ENCODE assay signal across 8 cellular contexts in genomic region chr5:10333154-10334006, GRCh38. TPM values are rescaled to one million over a fixed set of nuclear protein-coding genes. Genes with fewer than 3 reads are reported as not detected.
A peak's percentile ranks its signal among the peaks of the same experiment; 100 is the strongest.
DNase-seq lines count a peak whose midpoint lies in the region; ATAC-seq and TF ChIP-seq lines count a peak whose summit lies in the region.

No MANE protein-coding gene starts in this region.

- H3K27me3 ChIP-seq in BLaER1 = peaks cover 39% of the 10 kb centered on the region
- no peaks in the 10 kb centered on the region for H3K27me3 ChIP-seq in PC-3 (ENCODE audit: low read length)
- H3K27me3 ChIP-seq in liver (ENCODE audit: control insufficient read depth in 4 of 4, insufficient read depth in 4 of 4, low read length in 3 of 4) = no peaks in the 10 kb centered on the region
- H3K27me3 ChIP-seq in testis = no peaks in the 10 kb centered on the region

- H3K9me3 ChIP-seq in BLaER1 (peaks cover 26% of the 10 kb centered on the region), PC-3 (ENCODE audit: low read length) (no peaks in the 10 kb centered on the region), liver (ENCODE audit: control insufficient read depth in 4 of 4, low read length in 3 of 4) (no peaks in the 10 kb centered on the region), testis (no peaks in the 10 kb centered on the region)

- H3K27ac ChIP-seq in BLaER1 (no peak overlapping the region), PC-3 (ENCODE audit: low read length) (no peak overlapping the region), liver (ENCODE audit: low read depth in 1 of 2, low read length in 2 of 2) (peak overlapping the region; percentile 87 to 92), testis (peak overlapping the region in 1 of 2 donors; percentile 14)

- H3K9me2 ChIP-seq in PC-3 (replicated peaks; ENCODE audit: low read length) = no peaks in the 10 kb centered on the region; the same call in 1 of the 2 replicates

- POLR2A ChIA-PET in PC-3 (lab: Charles Lee; ENCODE audit: unreplicated experiment) = no interaction called here

- H3K36me3 ChIP-seq in BLaER1 = no peaks in the 10 kb centered on the region; the same call in 1 of the 2 replicates
- H3K36me3 ChIP-seq in PC-3 (ENCODE audit: low read depth, low read length) = no peaks in the 10 kb centered on the region
- no peaks in the 10 kb centered on the region for H3K36me3 ChIP-seq in liver (ENCODE audit: control insufficient read depth in 4 of 4, insufficient read depth in 3 of 4, low read depth in 1 of 4, low read length in 3 of 4)
- H3K36me3 ChIP-seq in testis (ENCODE audit: low read depth, missing control alignments) = no peaks in the 10 kb centered on the region

- no peak; the same call in 1 of the 2 replicates for TF ChIP-seq CTCF in PC-3 (conservative IDR thresholded peaks at IDR 0.05; ENCODE audit: low read depth, low read length)
- TF ChIP-seq CTCF in liver (IDR thresholded peaks at IDR 0.05; ENCODE audit: low read depth, low read length, missing input control) = peak; percentile 19
- no peak for TF ChIP-seq CTCF in testis (IDR thresholded peaks at IDR 0.05)

- H3K4me3 Mint-ChIP-seq in dendritic cell treated with granulocyte-macrophage colony-stimulating factor and Interleukin-4, amounts not matched to agents 40 ng/mL and 50 ng/mL, for 4 days = peak overlapping the region; percentile 88

- 5% methylated on average over 81 of the region's 81 CpGs for WGBS in liver
- 3% methylated on average over 48 to 77 of the region's 81 CpGs for WGBS in testis, 2 donors

- intact Hi-C loops in PC-3 (cut with micrococcal nuclease) (no loop called here), testis (cut with DNase I; ENCODE audit: low total_unique reads) (no loop called here)
- intact Hi-C loops in dendritic cell treated with granulocyte-macrophage colony-stimulating factor and Interleukin-4, amounts not matched to agents 40 ng/mL and 50 ng/mL, for 4 days (cut with micrococcal nuclease) = no loop called here

- ATAC-seq in GM19372 (IDR thresholded peaks at IDR 0.05; ENCODE audit: low read depth, unreplicated experiment) (peak; percentile 60), PC-3 (peak; percentile 71)

- BruUV-seq in PC-3 (replicated peaks; lab: Mats Ljungman, UMichigan) = no TSS peak

- peaks cover 45% of the 10 kb centered on the region for H3K27me3 Mint-ChIP-seq in dendritic cell treated with granulocyte-macrophage colony-stimulating factor and Interleukin-4, amounts not matched to agents 40 ng/mL and 50 ng/mL, for 4 days

- no peak overlapping the region for H3K9ac ChIP-seq in BLaER1
- peak overlapping the region; percentile 12 for H3K9ac ChIP-seq in PC-3 (ENCODE audit: low read length)
- peak overlapping the region; percentile 69 to 94 for H3K9ac ChIP-seq in liver (ENCODE audit: low read depth in 1 of 2, low read length in 2 of 2)

- H3K4me1 Mint-ChIP-seq in dendritic cell treated with granulocyte-macrophage colony-stimulating factor and Interleukin-4, amounts not matched to agents 40 ng/mL and 50 ng/mL, for 4 days (ENCODE audit: low read depth) = peaks cover 32% of the 10 kb centered on the region

- DNase-seq in PC-3 (peak; percentile 52), testis (peak; percentile 33), AML-193 (lab: John Stamatoyannopoulos, UW) (no peak), DMS79 treated with DMSO at 0.1 percent for 48 hours (lab: John Stamatoyannopoulos, UW) (no peak)

- H3K27ac Mint-ChIP-seq in dendritic cell treated with granulocyte-macrophage colony-stimulating factor and Interleukin-4, amounts not matched to agents 40 ng/mL and 50 ng/mL, for 4 days = peak overlapping the region; percentile 74

- no peaks in the 10 kb centered on the region for H4K20me1 ChIP-seq in BLaER1
- H4K20me1 ChIP-seq in PC-3 (ENCODE audit: low read length) = no peaks in the 10 kb centered on the region

- H3K9me3 Mint-ChIP-seq in dendritic cell treated with granulocyte-macrophage colony-stimulating factor and Interleukin-4, amounts not matched to agents 40 ng/mL and 50 ng/mL, for 4 days = no peaks in the 10 kb centered on the region

- H2AFZ ChIP-seq in PC-3 (ENCODE audit: low read length) = peak overlapping the region; percentile 93

- H3K36me3 Mint-ChIP-seq in dendritic cell treated with granulocyte-macrophage colony-stimulating factor and Interleukin-4, amounts not matched to agents 40 ng/mL and 50 ng/mL, for 4 days (ENCODE audit: low read depth) = peaks cover 6% of the 10 kb centered on the region

- no peak for TF ChIP-seq RAD21 in liver (IDR thresholded peaks at IDR 0.05)

- H3K4me3 ChIP-seq in BLaER1 = peak overlapping the region; percentile 36; the same call in 1 of the 2 replicates
- H3K4me3 ChIP-seq in PC-3 (ENCODE audit: low read length) = peak overlapping the region; percentile 66
- H3K4me3 ChIP-seq in liver (ENCODE audit: low read depth in 1 of 3, low read length in 3 of 3) = peak overlapping the region; percentile 54 to 71 (median 62)
- H3K4me3 ChIP-seq in testis = peak overlapping the region; percentile 37 to 68

- no peaks in the 10 kb centered on the region for H3K79me2 ChIP-seq in PC-3 (ENCODE audit: low read length)

- CTCF ChIA-PET in PC-3 (lab: Charles Lee) = no interaction called here

- no peaks in the 10 kb centered on the region for H3F3A ChIP-seq in PC-3 (ENCODE audit: low read length, unreplicated experiment)

- H3K4me1 ChIP-seq in BLaER1 (no peaks in the 10 kb centered on the region), PC-3 (ENCODE audit: insufficient read depth, low read length) (peaks cover 30% of the 10 kb centered on the region), liver (ENCODE audit: control insufficient read depth in 4 of 4, insufficient read depth in 4 of 4, low read length in 3 of 4) (peaks cover 13 to 60% (median 41%) of the 10 kb centered on the region in 4 donors), testis (peaks cover 28% of the 10 kb centered on the region)

- TF ChIP-seq POLR2A in testis (IDR thresholded peaks at IDR 0.05) = no peak

- H3K4me2 ChIP-seq in BLaER1 (no peak overlapping the region), PC-3 (ENCODE audit: low read length) (peak overlapping the region; percentile 83)

TF ChIP-seq in liver, 16 proteins besides CTCF, POLR2A, EP300 and RAD21:
- TF ChIP-seq FOXA2 (IDR thresholded peaks at IDR 0.05) = no peak
- TF ChIP-seq, protein P1, sequence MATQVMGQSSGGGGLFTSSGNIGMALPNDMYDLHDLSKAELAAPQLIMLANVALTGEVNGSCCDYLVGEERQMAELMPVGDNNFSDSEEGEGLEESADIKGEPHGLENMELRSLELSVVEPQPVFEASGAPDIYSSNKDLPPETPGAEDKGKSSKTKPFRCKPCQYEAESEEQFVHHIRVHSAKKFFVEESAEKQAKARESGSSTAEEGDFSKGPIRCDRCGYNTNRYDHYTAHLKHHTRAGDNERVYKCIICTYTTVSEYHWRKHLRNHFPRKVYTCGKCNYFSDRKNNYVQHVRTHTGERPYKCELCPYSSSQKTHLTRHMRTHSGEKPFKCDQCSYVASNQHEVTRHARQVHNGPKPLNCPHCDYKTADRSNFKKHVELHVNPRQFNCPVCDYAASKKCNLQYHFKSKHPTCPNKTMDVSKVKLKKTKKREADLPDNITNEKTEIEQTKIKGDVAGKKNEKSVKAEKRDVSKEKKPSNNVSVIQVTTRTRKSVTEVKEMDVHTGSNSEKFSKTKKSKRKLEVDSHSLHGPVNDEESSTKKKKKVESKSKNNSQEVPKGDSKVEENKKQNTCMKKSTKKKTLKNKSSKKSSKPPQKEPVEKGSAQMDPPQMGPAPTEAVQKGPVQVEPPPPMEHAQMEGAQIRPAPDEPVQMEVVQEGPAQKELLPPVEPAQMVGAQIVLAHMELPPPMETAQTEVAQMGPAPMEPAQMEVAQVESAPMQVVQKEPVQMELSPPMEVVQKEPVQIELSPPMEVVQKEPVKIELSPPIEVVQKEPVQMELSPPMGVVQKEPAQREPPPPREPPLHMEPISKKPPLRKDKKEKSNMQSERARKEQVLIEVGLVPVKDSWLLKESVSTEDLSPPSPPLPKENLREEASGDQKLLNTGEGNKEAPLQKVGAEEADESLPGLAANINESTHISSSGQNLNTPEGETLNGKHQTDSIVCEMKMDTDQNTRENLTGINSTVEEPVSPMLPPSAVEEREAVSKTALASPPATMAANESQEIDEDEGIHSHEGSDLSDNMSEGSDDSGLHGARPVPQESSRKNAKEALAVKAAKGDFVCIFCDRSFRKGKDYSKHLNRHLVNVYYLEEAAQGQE (IDR thresholded peaks at IDR 0.05) = peak; percentile 38

RNA-seq across cellular contexts. Expression of gene MARCHF6, which starts 20.1 kb away (rescaled TPM):
- total RNA-seq in PC-3 (2014; rRNA removed) = 140 TPM in 2 replicates
- 10 to 100 TPM; 64.8 to 77.7 TPM for total RNA-seq in liver
- 10 to 100 TPM; 20.6 to 60.1 TPM for polyA plus RNA-seq in liver
- 100 to 1,000 TPM; 120 to 136 TPM for total RNA-seq in testis
- 153 TPM for polyA plus RNA-seq in testis (ENCODE audit: insufficient read depth, low read depth, low replicate concordance)

RNA-seq across cellular contexts. Expression of gene CMBL, which starts 25.7 kb away (rescaled TPM):
- total RNA-seq in PC-3 (2014; rRNA removed) (35.7 and 38.4 TPM in 2 replicates), liver (10 to 100 TPM in 1 of 2 donors, 1 to 10 TPM in 1; 6.8 to 33.7 TPM), testis (1 to 10 TPM; 4.3 to 7.2 TPM)
- polyA plus RNA-seq in liver (10 to 100 TPM; 49.8 to 56.1 TPM), testis (ENCODE audit: insufficient read depth, low read depth, low replicate concordance) (16.1 TPM)

Comparison
In these comparisons a context has a peak if more than half of its experiments do, and no peak if none do; other contexts are left out.
1. H3K27ac ChIP-seq: peak in liver (2 of 2); none in BLaER1 (single experiment) and PC-3 (single experiment).
2. DNase-seq: peak in PC-3 (single experiment) and testis (single experiment); none in AML-193 (0 of 2) and DMS79 treated with DMSO at 0.1 percent for 48 hours (single experiment).
3. Peak in every context shown above with its lines, with median percentiles within 50 percentile points of each other: H3K4me3 ChIP-seq.